In the genomic region with DNA sequence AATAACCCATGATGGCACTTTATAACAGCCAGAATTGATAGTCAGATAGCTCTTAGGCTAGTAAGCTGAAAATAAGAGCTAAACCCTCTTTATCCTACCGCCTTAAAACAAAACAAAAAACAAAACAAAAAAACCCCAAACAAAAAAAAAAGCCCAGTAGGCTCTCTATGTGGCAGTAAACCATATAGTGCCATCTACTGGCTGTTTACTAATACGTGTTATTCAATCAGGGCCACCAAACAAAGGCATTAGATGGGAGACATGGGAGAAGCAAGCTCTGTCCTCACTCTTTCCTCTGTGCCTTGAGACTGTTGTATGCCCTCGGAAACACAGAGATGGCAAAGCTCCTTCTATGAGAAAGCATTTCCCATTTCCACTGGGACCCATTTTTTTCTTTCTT, we compare ENCODE assay signal across 2 cellular contexts.
TF ChIP-seq lines count a peak whose summit lies in the region.

No MANE protein-coding gene starts in this region.

TF ChIP-seq in A549, 52 proteins besides CTCF, POLR2A, EP300 and RAD21:
- TF ChIP-seq FOSL2 (IDR thresholded peaks at IDR 0.05) (no peak), FOSL2 (CRISPR knock-in tag; IDR thresholded peaks at IDR 0.05) (no peak), MAFK (IDR thresholded peaks at IDR 0.05; ENCODE audit: partially characterized antibody) (no peak), SMC3 (IDR thresholded peaks at IDR 0.05) (peak; percentile 42; the same call in 1 of the 3 replicates)

TF ChIP-seq in H1, 55 proteins besides CTCF, POLR2A, EP300 and RAD21:
- TF ChIP-seq JUND (IDR thresholded peaks at IDR 0.05; ENCODE audit: low read length) (no peak), SRF (IDR thresholded peaks at IDR 0.05; ENCODE audit: low read depth, low read length) (no peak), EGR1 (IDR thresholded peaks at IDR 0.05; ENCODE audit: borderline replicate concordance, low read depth, low read length) (no peak), GABPA (IDR thresholded peaks at IDR 0.05; ENCODE audit: borderline replicate concordance, insufficient read depth, low read length) (no peak), CEBPB (IDR thresholded peaks at IDR 0.05; ENCODE audit: low read depth, low read length) (no peak), TBP (IDR thresholded peaks at IDR 0.05; ENCODE audit: low read depth, low read length) (no peak), TAF7 (optimal IDR thresholded peaks at IDR 0.05; ENCODE audit: borderline replicate concordance, low read depth, low read length) (no peak), SIRT6 (IDR thresholded peaks at IDR 0.05; ENCODE audit: low read length) (no peak), USF2 (IDR thresholded peaks at IDR 0.05; ENCODE audit: low read length) (no peak), TAF1 (IDR thresholded peaks at IDR 0.05; ENCODE audit: low read depth, low read length) (no peak), FOSL1 (IDR thresholded peaks at IDR 0.05; ENCODE audit: insufficient read depth, low read depth, low read length) (no peak), JUN (IDR thresholded peaks at IDR 0.05; ENCODE audit: low read depth, low read length) (no peak), NANOG (IDR thresholded peaks at IDR 0.05; ENCODE audit: insufficient read depth, low read depth, low read length, poor library complexity, severe bottlenecking) (no peak), BACH1 (IDR thresholded peaks at IDR 0.05; ENCODE audit: low read length) (no peak), KDM4A (IDR thresholded peaks at IDR 0.05; ENCODE audit: low read depth, low read length, severe bottlenecking) (no peak)
- TF ChIP-seq, protein P1, sequence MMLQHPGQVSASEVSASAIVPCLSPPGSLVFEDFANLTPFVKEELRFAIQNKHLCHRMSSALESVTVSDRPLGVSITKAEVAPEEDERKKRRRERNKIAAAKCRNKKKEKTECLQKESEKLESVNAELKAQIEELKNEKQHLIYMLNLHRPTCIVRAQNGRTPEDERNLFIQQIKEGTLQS (IDR thresholded peaks at IDR 0.05; ENCODE audit: insufficient read depth, low read depth, low read length) = no peak
